8 cellular contexts compared by ENCODE assay signal in the genomic region with DNA sequence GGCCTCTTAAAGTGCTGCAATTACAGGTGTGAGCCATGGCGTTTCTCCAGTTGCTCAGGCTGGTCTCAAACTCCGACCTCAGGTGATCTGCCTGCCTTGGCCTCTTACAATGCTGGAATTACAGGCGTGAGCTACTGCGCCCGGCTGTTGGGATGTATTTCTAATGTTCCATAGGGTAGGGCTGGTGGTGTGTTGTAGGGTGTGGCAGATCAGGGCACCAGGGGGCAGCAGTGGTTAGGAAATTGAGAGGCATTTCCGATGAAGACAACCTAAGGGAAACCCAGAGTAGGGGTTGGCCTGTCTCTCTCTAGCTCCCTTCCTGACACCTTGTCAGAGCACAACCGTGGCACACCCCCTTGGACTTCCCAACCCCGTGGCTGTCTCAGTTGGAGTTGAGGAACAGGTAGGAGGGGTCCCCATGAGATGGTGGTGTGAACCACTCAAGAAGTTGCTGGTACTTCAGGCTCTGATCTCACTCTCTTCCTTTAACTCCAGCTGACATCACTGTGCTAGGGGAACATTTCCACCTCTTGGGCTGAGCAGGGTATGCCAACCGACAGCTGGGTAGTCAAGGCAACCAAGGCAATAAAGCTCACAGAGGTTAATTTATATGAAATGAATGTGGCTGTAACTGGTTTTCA. TPM values are rescaled to one million over a fixed set of nuclear protein-coding genes. Genes with fewer than 3 reads are reported as not detected.
A peak's percentile ranks its signal among the peaks of the same experiment; 100 is the strongest.
DNase-seq lines count a peak whose midpoint lies in the region; ATAC-seq, FAIRE-seq and TF ChIP-seq lines count a peak whose summit lies in the region.

No MANE protein-coding gene starts in this region.

- ATAC-seq in foreskin keratinocyte: peak; percentile 90
- ATAC-seq in upper lobe of left lung (ENCODE audit: low FRiP score in 2 of 2): peak; percentile 80 to 83
- ATAC-seq in HG02938 (IDR thresholded peaks at IDR 0.05; ENCODE audit: unreplicated experiment): no peak

- H3K27me3 ChIP-seq in foreskin keratinocyte (no peaks in the 10 kb centered on the region), parathyroid adenoma (ENCODE audit: control insufficient read depth, insufficient read depth, low read length) (no peaks in the 10 kb centered on the region), upper lobe of left lung (no peaks in the 10 kb centered on the region)

- H3K27ac ChIP-seq in foreskin keratinocyte: no peak overlapping the region
- H3K27ac ChIP-seq in parathyroid adenoma: no peak overlapping the region
- H3K27ac ChIP-seq in upper lobe of left lung: no peak overlapping the region

- no peak overlapping the region for H3K9ac ChIP-seq in parathyroid adenoma

- no peaks in the 10 kb centered on the region for H3K79me2 ChIP-seq in parathyroid adenoma

- no peak for TF ChIP-seq EP300 in upper lobe of left lung (IDR thresholded peaks at IDR 0.05)

- no peak for TF ChIP-seq POLR2A in upper lobe of left lung (IDR thresholded peaks at IDR 0.05)

- H3K4me1 ChIP-seq in foreskin keratinocyte (no peaks in the 10 kb centered on the region), parathyroid adenoma (no peaks in the 10 kb centered on the region), upper lobe of left lung (no peaks in the 10 kb centered on the region)

- 11% methylated on average over 8 to 9 of the region's 9 CpGs for WGBS in upper lobe of left lung, 2 donors

- no peaks in the 10 kb centered on the region for H3K36me3 ChIP-seq in parathyroid adenoma (ENCODE audit: control insufficient read depth, insufficient read depth, low read length)
- no peaks in the 10 kb centered on the region for H3K36me3 ChIP-seq in upper lobe of left lung

- no peak overlapping the region for H2AFZ ChIP-seq in parathyroid adenoma

- H3K9me3 ChIP-seq in parathyroid adenoma (ENCODE audit: control insufficient read depth, low read length): no peaks in the 10 kb centered on the region
- H3K9me3 ChIP-seq in upper lobe of left lung: no peaks in the 10 kb centered on the region

- DNase-seq in ELR (ENCODE audit: low read depth) (peak; percentile 80), LNCaP clone FGC (ENCODE audit: low read depth) (peak; percentile 51), RCC 7860 (ENCODE audit: low spot score) (peak; percentile 50), foreskin keratinocyte (peak; percentile 33 to 58), upper lobe of left lung (peak in 1 of 2 donors; percentile 56)
- peak; percentile 58 to 67 for DNase-seq in activated T-helper 1 cell treated with anti-CD3 and anti-CD28 coated beads, Interleukin-2, amount 50 U/mL, for 16 hours (ENCODE audit: low read depth in 1 of 2, low spot score in 1 of 2)

- no peak for FAIRE-seq in RCC 7860 (lab: Jason Lieb, UNC)

- TF ChIP-seq CTCF in LNCaP clone FGC (IDR thresholded peaks at IDR 0.05; ENCODE audit: control insufficient read depth, extremely low read depth, insufficient read depth): peak; percentile 90
- TF ChIP-seq CTCF in foreskin keratinocyte (conservative IDR thresholded peaks at IDR 0.05): peak; percentile 91
- peak; percentile 60 for TF ChIP-seq CTCF in parathyroid adenoma (IDR thresholded peaks at IDR 0.05)
- peak; percentile 51 to 79 (median 59) for TF ChIP-seq CTCF in upper lobe of left lung (IDR thresholded peaks at IDR 0.05)

- no peak overlapping the region for H3K4me3 ChIP-seq in LNCaP clone FGC (ENCODE audit: low read depth, low read length)
- no peak overlapping the region for H3K4me3 ChIP-seq in parathyroid adenoma (ENCODE audit: low read depth, low read length)
- H3K4me3 ChIP-seq in upper lobe of left lung: no peak overlapping the region

- no peak overlapping the region for H3K4me2 ChIP-seq in parathyroid adenoma (ENCODE audit: low read length)

RNA-seq across cellular contexts. Expression of a gene that starts 32.9 kb away (rescaled TPM):
- 185 and 195 TPM in 2 replicates for total RNA-seq in foreskin keratinocyte
- polyA plus RNA-seq in foreskin keratinocyte: 134 and 152 TPM in 2 replicates
- 100 to 1,000 TPM in 5 of 6 donors, 10 to 100 TPM in 1; 46.1 to 208 (median 164) TPM for total RNA-seq in upper lobe of left lung
